In genomic region chr11:110538154-110538553, GRCh38 we compare ENCODE assay signal across 26 cellular contexts.
"Had no signal": no experiment of that assay in that cellular context is flagged by ENCODE, and none has a peak within 500 bp of the region (broad histone marks: within the 10 kb centered on the region; RNA-seq: fewer than 3 reads in every experiment).

No MANE protein-coding gene starts in this region.

- H3K36me3 ChIP-seq: stomach, suprapubic skin, thoracic aorta, thyroid gland, tibial artery, tibial nerve, transverse colon, upper lobe of left lung, upper lobe of right lung, uterus, vagina had no signal

- H3K4me1 ChIP-seq: stomach, suprapubic skin, testis, thyroid gland, tibial artery, tibial nerve, transverse colon, upper lobe of left lung, upper lobe of right lung, uterus, vagina had no signal

- H3K9me3 ChIP-seq: stomach, suprapubic skin, testis, thoracic aorta, thyroid gland, tibial artery, transverse colon, upper lobe of left lung, upper lobe of right lung, uterus, vagina had no signal

- DNase-seq: stimulated activated CD4-positive, alpha-beta T cell treated with anti-CD3 and anti-CD28 coated beads, Interleukin-2, amount 100 ng/mL, for 48 hours; stimulated activated CD4-positive, alpha-beta T cell treated with anti-CD3 and anti-CD28 coated beads, Interleukin-4, amount 100 ng/mL, for 1 hour; stimulated activated CD4-positive, alpha-beta T cell treated with anti-CD3 and anti-CD28 coated beads, Interleukin-4, amount 100 ng/mL, for 24 hours; stimulated activated CD4-positive, alpha-beta T cell treated with anti-CD3 and anti-CD28 coated beads, Interleukin-4, amount 100 ng/mL, for 4 hours; stimulated activated CD8-positive, alpha-beta memory T cell treated with anti-CD3 and anti-CD28 coated beads, Interleukin-4, amount 100 ng/mL, for 48 hours; stimulated activated naive B cell treated with anti-CD40 and anti-IgM and Interleukin-4, amounts not matched to agents 10 μg/mL and 1 μg/mL and 100 μg/mL, for 72 hours; stimulated activated naive CD4-positive, alpha-beta T cell; stimulated activated naive CD4-positive, alpha-beta T cell treated with Interleukin-2 at 50 U/mL for 16 hours; stimulated activated naive CD8-positive, alpha-beta T cell treated with anti-CD3 and anti-CD28 coated beads, Interleukin-15, amount 100 ng/mL, for 72 hours; stimulated activated naive CD8-positive, alpha-beta T cell treated with anti-CD3 and anti-CD28 coated beads, Interleukin-15, Interleukin-2, amounts not matched to agents 100 U/mL and 50 U/mL, for 24 hours; stomach; substantia nigra; testis; thyroid gland; tibial artery; transverse colon; trophoblast cell; upper lobe of left lung; upper lobe of right lung; uterus had no signal

- H3K27me3 ChIP-seq: stomach, suprapubic skin, testis, thyroid gland, tibial artery, tibial nerve, transverse colon, upper lobe of left lung, upper lobe of right lung, uterus, vagina had no signal

- H3K4me3 ChIP-seq: stomach, suprapubic skin, testis, thoracic aorta, thyroid gland, tibial artery, tibial nerve, transverse colon, upper lobe of left lung, upper lobe of right lung, uterus, vagina had no signal

- ATAC-seq: stimulated activated effector memory CD8-positive, alpha-beta T cell treated with anti-CD3 and anti-CD28 coated beads, Interleukin-12 subunit alpha, Interleukin-12 subunit beta, amount 100 ng/mL, for 72 hours; stimulated activated memory B cell treated with anti-CD40 and anti-IgM and Interleukin-4, amounts not matched to agents 10 μg/mL and 1 μg/mL and 100 μg/mL, for 72 hours; stimulated activated naive B cell treated with anti-CD40 and anti-IgM and Interleukin-4, amounts not matched to agents 10 μg/mL and 1 μg/mL and 100 μg/mL, for 72 hours; stimulated activated naive CD8-positive, alpha-beta T cell treated with anti-CD3 and anti-CD28 coated beads, Interleukin-15, amount 100 ng/mL, for 72 hours; stimulated activated naive CD8-positive, alpha-beta T cell treated with anti-CD3 and anti-CD28 coated beads, Interleukin-15, Interleukin-2, amounts not matched to agents 100 U/mL and 50 U/mL, for 24 hours; upper lobe of right lung had no signal

- H3K27ac ChIP-seq: stomach, suprapubic skin, testis, thoracic aorta, thyroid gland, tibial artery, tibial nerve, transverse colon, upper lobe of left lung, upper lobe of right lung, uterus, vagina had no signal
